16 cellular contexts compared by ENCODE assay signal in genomic region chr9:14485366-14485765, GRCh38.
"Had no signal": no experiment of that assay in that cellular context is flagged by ENCODE, and none has a peak within 500 bp of the region (broad histone marks: within the 10 kb centered on the region; RNA-seq: fewer than 3 reads in every experiment).

No MANE protein-coding gene starts in this region.

- H3K9me3 ChIP-seq: ascending aorta, left lung, right lobe of liver, spleen, transverse colon had no signal

- H3K4me3 ChIP-seq: ascending aorta, left lung, right lobe of liver, spleen, transverse colon had no signal

- H3K36me3 ChIP-seq: ascending aorta, left lung, right lobe of liver, spleen, transverse colon had no signal

- DNase-seq: activated B cell treated with CpG ODN at 0.5 μM for 24 hours; activated CD4-positive, alpha-beta T cell treated with anti-CD3 and anti-CD28 coated beads, Interleukin-2, amount 10 ng/mL, durations not matched to agents 24 days and 14 days; activated naive CD4-positive, alpha-beta T cell treated with Interleukin-2 at 50 U/mL for 16 hours; activated naive CD8-positive, alpha-beta T cell treated with anti-CD3 and anti-CD28 coated beads, Interleukin-2, amount 50 U/mL, for 24 hours; foreskin melanocyte; head of caudate nucleus; left lung; mesendoderm; occipital lobe; right lobe of liver; spleen; stimulated activated CD4-positive, alpha-beta T cell treated with anti-CD3 and anti-CD28 coated beads, Interleukin-1b, Interleukin-23, amount 100 ng/mL, for 48 hours; stimulated activated naive B cell treated with anti-CD40 and anti-IgM and Interleukin-4, amounts not matched to agents 10 μg/mL and 1 μg/mL and 100 μg/mL, for 72 hours; transverse colon had no signal

- ATAC-seq: activated naive CD8-positive, alpha-beta T cell treated with anti-CD3 and anti-CD28 coated beads, Interleukin-2, amount 50 U/mL, for 24 hours; esophagus mucosa; left lung; right lobe of liver; stimulated activated naive B cell treated with anti-CD40 and anti-IgM and Interleukin-4, amounts not matched to agents 10 μg/mL and 1 μg/mL and 100 μg/mL, for 72 hours had no signal

- H3K4me1 ChIP-seq: ascending aorta, left lung, right lobe of liver, spleen, transverse colon had no signal

- H3K27me3 ChIP-seq: ascending aorta, left lung, right lobe of liver had no signal

- H3K27ac ChIP-seq: ascending aorta, left lung, right lobe of liver, spleen, transverse colon had no signal
